In the genomic region with DNA sequence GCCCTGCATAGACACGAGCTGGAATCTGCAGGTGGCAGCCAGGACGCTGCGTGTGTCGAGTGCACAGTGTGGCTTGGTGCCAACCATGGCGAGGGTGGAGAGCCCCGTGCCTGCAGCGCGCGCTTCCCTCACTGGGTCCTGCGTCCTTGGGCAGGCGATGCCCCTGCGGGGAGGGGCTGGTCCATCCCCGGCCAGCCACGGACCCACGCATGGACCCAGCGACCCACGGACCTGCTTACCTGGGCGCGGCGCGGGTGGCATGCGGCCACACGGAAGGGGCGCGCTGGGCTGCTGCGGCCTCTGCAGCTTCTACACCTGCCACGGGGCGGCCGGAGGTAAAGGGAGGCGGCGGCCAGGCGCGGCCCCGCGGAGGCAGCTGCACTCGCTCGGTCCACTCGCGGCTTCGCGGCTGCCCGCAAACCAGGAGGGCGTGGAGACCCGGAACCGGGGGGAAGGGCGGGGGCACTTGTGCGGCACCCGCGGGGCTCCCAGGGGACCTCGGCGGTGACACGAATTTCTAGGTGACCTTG, we compare ENCODE assay signal across 8 cellular contexts.
DNase-seq lines count a peak whose midpoint lies in the region; ATAC-seq lines count a peak whose summit lies in the region.

No MANE protein-coding gene starts in this region.

- H3K4me3 ChIP-seq in iPS-20b (ENCODE audit: low read length), result peak overlapping the region; percentile 83

- no peaks in the 10 kb centered on the region for H3K36me3 ChIP-seq in iPS-20b (ENCODE audit: insufficient read depth, low read depth, low read length)

- H3K9ac ChIP-seq in iPS-20b (ENCODE audit: low read depth, low read length), result no peak overlapping the region

- H3K27me3 ChIP-seq in iPS-20b (ENCODE audit: insufficient read depth, low read length), result peaks cover 33% of the 10 kb centered on the region

- DNase-seq in NCI-H526 treated with DMSO at 0.1 percent for 48 hours (lab: John Stamatoyannopoulos, UW) (peak; percentile 21), activated gamma-delta T cell treated with Interleukin-2 at 50 U/mL for 16 hours (peak; percentile 42), NOMO-1 treated with dmso at 0.1 percent for 144 hours (lab: John Stamatoyannopoulos, UW; ENCODE audit: unreplicated experiment) (no peak), ecto neural progenitor cell (ENCODE audit: low spot score) (no peak)
- DNase-seq in stimulated activated CD4-positive, alpha-beta T cell treated with anti-CD3 and anti-CD28 coated beads, Interleukin-15, amount 100 ng/mL, for 1 hour (ENCODE audit: low read depth in 1 of 2, low spot score in 1 of 2), result peak; percentile 18 to 30

- peak; percentile 31 for ATAC-seq in GM18907 (IDR thresholded peaks at IDR 0.05; ENCODE audit: unreplicated experiment)
- no peak for ATAC-seq in HG02884 (IDR thresholded peaks at IDR 0.05; ENCODE audit: unreplicated experiment)

- H3K27ac ChIP-seq in iPS-20b (ENCODE audit: low read length), result no peak overlapping the region

- H3K9me3 ChIP-seq in iPS-20b (ENCODE audit: insufficient read depth, low read depth, low read length), result peaks cover 3% of the 10 kb centered on the region; the same call in 1 of the 2 replicates

- H3K4me1 ChIP-seq in iPS-20b (ENCODE audit: insufficient read depth, low read length), result peaks cover 5% of the 10 kb centered on the region; the same call in 1 of the 2 replicates

Comparison
In these comparisons a context has a peak if more than half of its experiments do, and no peak if none do; other contexts are left out.
1. DNase-seq: peak in NCI-H526 treated with DMSO at 0.1 percent for 48 hours (single experiment), activated gamma-delta T cell treated with Interleukin-2 at 50 U/mL for 16 hours (single experiment) and stimulated activated CD4-positive, alpha-beta T cell treated with anti-CD3 and anti-CD28 coated beads, Interleukin-15, amount 100 ng/mL, for 1 hour (2 of 2); none in NOMO-1 treated with dmso at 0.1 percent for 144 hours (single experiment) and ecto neural progenitor cell (single experiment).